11 cellular contexts compared by ENCODE assay signal in genomic region chrX:124030520-124030919, GRCh38.
DNase-seq lines count a peak whose midpoint lies in the region; ATAC-seq lines count a peak whose summit lies in the region.
"Had no signal": no experiment of that assay in that cellular context is flagged by ENCODE, and none has a peak within 500 bp of the region (broad histone marks: within the 10 kb centered on the region; RNA-seq: fewer than 3 reads in every experiment).

No MANE protein-coding gene starts in this region.

- no peaks in the 10 kb centered on the region for H3K9me3 ChIP-seq in Karpas-422 (ENCODE audit: low read length)
- H3K9me3 ChIP-seq: sigmoid colon, upper lobe of left lung had no signal

- H3K27me3 ChIP-seq in Karpas-422 (ENCODE audit: low read length) = no peaks in the 10 kb centered on the region
- H3K27me3 ChIP-seq: sigmoid colon, upper lobe of left lung had no signal

- no peaks in the 10 kb centered on the region for H3K9me2 ChIP-seq in Karpas-422 (replicated peaks; ENCODE audit: insufficient read depth, low read length)

- H3K4me2 ChIP-seq in Karpas-422 (ENCODE audit: low read depth, low read length, poor library complexity, severe bottlenecking) = peak overlapping the region; percentile 46

- peaks cover 63% of the 10 kb centered on the region for H3K79me2 ChIP-seq in Karpas-422 (ENCODE audit: low read length)

- DNase-seq in Karpas-422 (peak; percentile 62), NCI-H2196 (lab: John Stamatoyannopoulos, UW; ENCODE audit: unreplicated experiment) (no peak), HPDE6-E6E7 (ENCODE audit: extremely low spot score) (no peak), EL (no peak)
- DNase-seq: activated CD4-positive, alpha-beta T cell treated with anti-CD3 and anti-CD28 coated beads, Interleukin-2, amount 50 U/mL, for 4 hours; sigmoid colon; upper lobe of left lung had no signal

- peak; percentile 94 for ATAC-seq in GM18498 (IDR thresholded peaks at IDR 0.05; ENCODE audit: unreplicated experiment)
- peak; percentile 84 for ATAC-seq in GM19455 (IDR thresholded peaks at IDR 0.05; ENCODE audit: unreplicated experiment)
- ATAC-seq in HG02840 (IDR thresholded peaks at IDR 0.05; ENCODE audit: low FRiP score, unreplicated experiment) = peak; percentile 68
- no peak for ATAC-seq in HG03108 (IDR thresholded peaks at IDR 0.05; ENCODE audit: unreplicated experiment)

- no peak overlapping the region for H3K4me3 ChIP-seq in Karpas-422 (ENCODE audit: low read length)
- H3K4me3 ChIP-seq: sigmoid colon, upper lobe of left lung had no signal

- H3K36me3 ChIP-seq in Karpas-422 (ENCODE audit: insufficient read depth, low read length) = peaks cover 9% of the 10 kb centered on the region; the same call in 1 of the 2 replicates
- H3K36me3 ChIP-seq: sigmoid colon had no signal

- H3K9ac ChIP-seq in Karpas-422 (ENCODE audit: low read length) = 0 out of 2 replicates have a peak overlapping the region, but pooled peaks have one; percentile 1

- H3K27ac ChIP-seq in Karpas-422 (ENCODE audit: low read length) = peak overlapping the region; percentile 72
- H3K27ac ChIP-seq: sigmoid colon, upper lobe of left lung had no signal

- no peaks in the 10 kb centered on the region for H4K20me1 ChIP-seq in Karpas-422 (ENCODE audit: insufficient read depth, low read depth, low read length)

- peaks cover 32% of the 10 kb centered on the region for H3K4me1 ChIP-seq in Karpas-422 (ENCODE audit: low read length)
- H3K4me1 ChIP-seq: sigmoid colon, upper lobe of left lung had no signal

- no peak overlapping the region for H2AFZ ChIP-seq in Karpas-422 (ENCODE audit: low read length)
